ENCODE assay signal across 7 cellular contexts in genomic region chr17:75459590-75460267, GRCh38. TPM values are rescaled to one million over a fixed set of nuclear protein-coding genes. Genes with fewer than 3 reads are reported as not detected.
DNase-seq lines count a peak whose midpoint lies in the region; ATAC-seq and TF ChIP-seq lines count a peak whose summit lies in the region.

No MANE protein-coding gene starts in this region.

- peaks cover 7 to 31% of the 10 kb centered on the region in 2 donors for H3K4me1 ChIP-seq in thyroid gland

- no peaks in the 10 kb centered on the region for H3K27me3 ChIP-seq in thyroid gland

- POLR2A ChIA-PET in T-cell (lab: Charles Lee) = no interaction called here

- no peak for TF ChIP-seq CTCF in thyroid gland (IDR thresholded peaks at IDR 0.05)

- TF ChIP-seq EP300 in Ishikawa (IDR thresholded peaks at IDR 0.05; ENCODE audit: borderline replicate concordance) = no peak

- no peak for TF ChIP-seq RAD21 in Ishikawa (IDR thresholded peaks at IDR 0.05; ENCODE audit: low read depth)

- no peaks in the 10 kb centered on the region for H3K36me3 ChIP-seq in thyroid gland

- H3K27ac ChIP-seq in thyroid gland = peak overlapping the region in 2 of 3 donors; percentile 9 to 17

- H3K27ac Mint-ChIP-seq in T-cell = peak overlapping the region; percentile 44 to 55
- H3K27ac Mint-ChIP-seq in stimulated activated naive CD8-positive, alpha-beta T cell treated with anti-CD3 and anti-CD28 coated beads, Interleukin-15, amount 100 ng/mL, for 72 hours = no peak overlapping the region

- 82 to 84% methylated on average over 9 of the region's 9 CpGs for WGBS in thyroid gland, 2 donors

- peaks cover 44 to 52% (median 49%) of the 10 kb centered on the region in 3 donors for H3K4me1 Mint-ChIP-seq in T-cell
- H3K4me1 Mint-ChIP-seq in stimulated activated naive CD8-positive, alpha-beta T cell treated with anti-CD3 and anti-CD28 coated beads, Interleukin-15, amount 100 ng/mL, for 72 hours = peaks cover 35% of the 10 kb centered on the region

- no peak overlapping the region for H3K4me3 ChIP-seq in thyroid gland (replicated peaks in 1 of 3)

- no peak for DNase-seq in T-cell
- peak; percentile 60 for DNase-seq in left kidney (ENCODE audit: low read depth, low spot score)
- no peak for DNase-seq in thyroid gland
- no peak for DNase-seq in GM19238 (ENCODE audit: insufficient read length, low spot score)
- no peak for DNase-seq in stimulated activated naive CD8-positive, alpha-beta T cell treated with anti-CD3 and anti-CD28 coated beads, Interleukin-15, amount 100 ng/mL, for 72 hours
- DNase-seq in NCI-H1105 treated with DMSO at 0.1 percent for 48 hours (lab: John Stamatoyannopoulos, UW) = no peak

- H3K36me3 Mint-ChIP-seq in T-cell = no peaks in the 10 kb centered on the region

- no peak for TF ChIP-seq POLR2A in thyroid gland (IDR thresholded peaks at IDR 0.05)

- intact Hi-C loops in thyroid gland (cut with DNase I) = no loop called here

- no peak for ATAC-seq in T-cell (replicated peaks in 1 of 4)
- ATAC-seq in stimulated activated naive CD8-positive, alpha-beta T cell treated with anti-CD3 and anti-CD28 coated beads, Interleukin-15, amount 100 ng/mL, for 72 hours = no peak

- H3K9me3 Mint-ChIP-seq in T-cell = no peaks in the 10 kb centered on the region
- H3K9me3 Mint-ChIP-seq in stimulated activated naive CD8-positive, alpha-beta T cell treated with anti-CD3 and anti-CD28 coated beads, Interleukin-15, amount 100 ng/mL, for 72 hours = no peaks in the 10 kb centered on the region

- no peaks in the 10 kb centered on the region for H3K27me3 Mint-ChIP-seq in T-cell
- no peaks in the 10 kb centered on the region for H3K27me3 Mint-ChIP-seq in stimulated activated naive CD8-positive, alpha-beta T cell treated with anti-CD3 and anti-CD28 coated beads, Interleukin-15, amount 100 ng/mL, for 72 hours

- CTCF ChIA-PET in T-cell (lab: Charles Lee) = interaction anchor here in 1 of 2 donors (0.5 to 0.8 kb wide), 2 partner anchors 57 to 337 kb away, joined by 3 to 5 read pairs; partner anchors contain the start of gene TSEN54

- no peaks in the 10 kb centered on the region for H3K9me3 ChIP-seq in thyroid gland

- H3K4me3 Mint-ChIP-seq in T-cell = no peak overlapping the region
- H3K4me3 Mint-ChIP-seq in stimulated activated naive CD8-positive, alpha-beta T cell treated with anti-CD3 and anti-CD28 coated beads, Interleukin-15, amount 100 ng/mL, for 72 hours = no peak overlapping the region

TF ChIP-seq in Ishikawa, 13 proteins besides CTCF, POLR2A, EP300 and RAD21:
- peak; percentile 28; the same call in 1 of the 2 replicates for TF ChIP-seq USF1 (IDR thresholded peaks at IDR 0.05)
- TF ChIP-seq CEBPB (IDR thresholded peaks at IDR 0.05) = no peak

RNA-seq across cellular contexts. Expression of gene TMEM94, which starts 3.3 kb away (rescaled TPM):
- 100 to 1,000 TPM in 3 of 5 donors, 10 to 100 TPM in 2; 78.5 to 125 (median 105) TPM for total RNA-seq in T-cell
- 100 to 1,000 TPM in 1 of 4 donors, 10 to 100 TPM in 3; 52.1 to 116 (median 92.7) TPM for total RNA-seq in thyroid gland

RNA-seq across cellular contexts. Expression of gene GRB2, which starts 54.3 kb away (rescaled TPM):
- 100 to 1,000 TPM; 103 to 133 (median 130) TPM for total RNA-seq in T-cell
- 100 to 1,000 TPM in 2 of 4 donors, 10 to 100 TPM in 2; 65.8 to 101 (median 97.3) TPM for total RNA-seq in thyroid gland

RNA-seq across cellular contexts. Expression of gene CASKIN2, which starts 55.6 kb away (rescaled TPM):
- total RNA-seq in T-cell = under 1 TPM; 0.28 to 0.88 (median 0.85) TPM
- total RNA-seq in thyroid gland = 10 to 100 TPM; 15.0 to 87.2 (median 21.7) TPM

RNA-seq across cellular contexts. Expression of gene TSEN54, which starts 56.6 kb away (rescaled TPM):
- total RNA-seq in T-cell = 10 to 100 TPM; 54.9 to 94.7 (median 67.6) TPM
- 10 to 100 TPM; 11.6 to 46.6 (median 25.8) TPM for total RNA-seq in thyroid gland

Comparison
In these comparisons a context has a peak if more than half of its experiments do, and no peak if none do; other contexts are left out.
1. H3K27ac Mint-ChIP-seq: peak in T-cell (2 of 2); none in stimulated activated naive CD8-positive, alpha-beta T cell treated with anti-CD3 and anti-CD28 coated beads, Interleukin-15, amount 100 ng/mL, for 72 hours (0 of 2).
2. RNA of gene CASKIN2, which starts 55.6 kb away (total RNA-seq): 15.0 to 87.2 TPM in thyroid gland; 0.28 to 0.88 TPM in T-cell; every median in the first group is over 4 times any median in the second.